Comparison of ENCODE assay signal across 8 cellular contexts in genomic region chr1:228416217-228416971, GRCh38. TPM values are rescaled to one million over a fixed set of nuclear protein-coding genes. Genes with fewer than 3 reads are reported as not detected.
DNase-seq lines count a peak whose midpoint lies in the region; ATAC-seq, FAIRE-seq and TF ChIP-seq lines count a peak whose summit lies in the region.

TRIM17 (minus strand) TSS chr1:228416861; CDS start chr1:228415072, 1,789 bp downstream.

- H3K4me1 Mint-ChIP-seq in brain (peaks cover 27% of the 10 kb centered on the region), immature natural killer cell (peaks cover 19 to 24% of the 10 kb centered on the region in 2 donors)

- H3K27ac ChIP-seq in Panc1 (ENCODE audit: low read length): peak within 1 kb of the TSS; percentile 39; the same call in 1 of the 2 replicates

- peak; percentile 57 for DNase-seq in GM10266 (ENCODE audit: extremely low spot score)
- no peak for DNase-seq in Panc1 (ENCODE audit: low read depth, low spot score)
- peak; percentile 31 to 43 (median 42) for DNase-seq in immature natural killer cell
- peak; percentile 39 for DNase-seq in stimulated activated CD4-positive, alpha-beta T cell treated with anti-CD3 and anti-CD28 coated beads, Interleukin-4, amount 100 ng/mL, for 24 hours
- DNase-seq in HPDE6-E6E7 (ENCODE audit: extremely low spot score): no peak
- DNase-seq in amniotic stem cell (lab: John Stamatoyannopoulos, UW): no peak
- no peak for DNase-seq in D721Med (ENCODE audit: insufficient read length, low spot score)

- H3K27ac Mint-ChIP-seq in brain (peak within 1 kb of the TSS; percentile 11 to 81 (median 37)), immature natural killer cell (peak within 1 kb of the TSS in 4 of 6 donors; percentile 8 to 90 (median 66))

- no peaks in the 10 kb centered on the region for H3K9me3 ChIP-seq in Panc1 (ENCODE audit: control insufficient read depth, insufficient read depth, low read depth, low read length)

- in situ Hi-C loops in Panc1 (cut with HindIII; ENCODE audit: low pct_unique_long_range_greater_than_20kb, low sequenced_read_pairs): no loop called here

- peak; percentile 18 for TF ChIP-seq CTCF in GM10266 (IDR thresholded peaks at IDR 0.05; ENCODE audit: control insufficient read depth, insufficient read depth, low read depth, missing control alignments)
- no peak; the same call in 1 of the 2 replicates for TF ChIP-seq CTCF in Panc1 (IDR thresholded peaks at IDR 0.05)
- peak; percentile 48 to 70 for TF ChIP-seq CTCF in brain (conservative IDR thresholded peaks at IDR 0.05)
- no peak for TF ChIP-seq CTCF in D721Med (IDR thresholded peaks at IDR 0.05; ENCODE audit: insufficient read depth, missing control alignments)

- POLR2A ChIA-PET in Panc1 (lab: Charles Lee): no interaction called here

- H3K27me3 Mint-ChIP-seq in brain (peaks cover 19% of the 10 kb centered on the region), immature natural killer cell (ENCODE audit: low read depth in 3 of 3) (peaks cover 4 to 11% (median 6%) of the 10 kb centered on the region in 3 donors)

- intact Hi-C loops in Panc1 (cut with micrococcal nuclease; ENCODE audit: unreplicated experiment): no loop called here

- H3K4me3 ChIP-seq in Panc1 (ENCODE audit: low read depth in 2 of 2, low read length in 2 of 2): peak within 1 kb of the TSS; percentile 38 to 43

- peak within 1 kb of the TSS; percentile 76 to 83 (median 82) for H3K4me3 Mint-ChIP-seq in brain
- H3K4me3 Mint-ChIP-seq in immature natural killer cell: peak within 1 kb of the TSS; percentile 88 to 94 (median 91)

- BruUV-seq in Panc1 (replicated peaks; lab: Mats Ljungman, UMichigan): no TSS peak

- peaks cover 6% of the 10 kb centered on the region; the same call in 1 of the 2 replicates for H3K4me1 ChIP-seq in Panc1 (ENCODE audit: control insufficient read depth, insufficient read depth, low read length)

- H3K27me3 ChIP-seq in Panc1 (ENCODE audit: control insufficient read depth, insufficient read depth, low read length): no peaks in the 10 kb centered on the region

- H3K36me3 Mint-ChIP-seq in brain (no peaks in the 10 kb centered on the region), immature natural killer cell (no peaks in the 10 kb centered on the region)

- no peak for FAIRE-seq in D721Med (lab: Jason Lieb, UNC)

- peak; percentile 80 for ATAC-seq in Panc1

- peaks cover 0 to 3% (median 0%) of the 10 kb centered on the region in 5 experiments for H3K9me3 Mint-ChIP-seq in brain
- H3K9me3 Mint-ChIP-seq in immature natural killer cell: no peaks in the 10 kb centered on the region

- H3K36me3 ChIP-seq in Panc1 (ENCODE audit: control insufficient read depth, insufficient read depth, low read length): no peaks in the 10 kb centered on the region

- CTCF ChIA-PET in Panc1 (lab: Charles Lee): no interaction called here

RNA-seq across cellular contexts. Expression of gene TRIM17, which starts in this region (rescaled TPM):
- 1.2 TPM for total RNA-seq in Panc1 (2021; ENCODE audit: unreplicated experiment)
- polyA plus RNA-seq in Panc1 (2012; ENCODE audit: insufficient read length): 1.0 TPM
- polyA plus RNA-seq in brain (ENCODE audit: insufficient read depth, low read depth, low replicate concordance) (0.61 TPM), immature natural killer cell (1 to 10 TPM in 1 of 3 donors, under 1 TPM in 1, not detected in 1; 0.53 to 1.7 TPM)

Comparison
In these comparisons a context has a peak if more than half of its experiments do, and no peak if none do; other contexts are left out.
1. DNase-seq: peak in GM10266 (single experiment), immature natural killer cell (3 of 3) and stimulated activated CD4-positive, alpha-beta T cell treated with anti-CD3 and anti-CD28 coated beads, Interleukin-4, amount 100 ng/mL, for 24 hours (single experiment); none in Panc1 (single experiment), HPDE6-E6E7 (single experiment), amniotic stem cell (single experiment) and D721Med (single experiment).
2. CTCF ChIP-seq: peak in GM10266 (single experiment) and brain (2 of 2); none in Panc1 (single experiment) and D721Med (single experiment).